ENCODE assay signal across 20 cellular contexts in the genomic region with DNA sequence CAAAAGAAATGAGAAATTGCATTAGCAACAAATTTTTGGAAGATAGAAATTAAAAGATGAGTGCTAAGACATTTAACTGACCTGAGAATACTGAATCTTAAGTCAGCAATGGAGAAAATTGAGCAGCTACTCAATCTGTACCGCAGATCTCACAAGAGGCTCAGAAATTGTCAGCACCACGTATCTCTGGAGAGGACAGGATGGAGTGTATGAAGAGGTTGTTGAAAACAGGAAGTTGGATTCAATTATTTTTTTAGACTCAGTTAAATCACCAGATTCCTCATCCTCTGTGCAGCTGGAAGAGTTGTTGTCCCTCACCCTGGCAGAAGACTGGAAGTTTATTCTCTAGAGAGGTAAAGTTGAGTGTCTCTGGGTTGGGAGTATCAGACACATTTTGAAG.
"Had no signal": no experiment of that assay in that cellular context is flagged by ENCODE, and none has a peak within 500 bp of the region (broad histone marks: within the 10 kb centered on the region; RNA-seq: fewer than 3 reads in every experiment).

No MANE protein-coding gene starts in this region.

- H3K4me3 Mint-ChIP-seq: activated CD4-positive, alpha-beta T cell treated with anti-CD3 and anti-CD28 coated beads, Interleukin-2, amount 10 ng/mL, durations not matched to agents 7 days and 5 days; activated T-cell treated with anti-CD3 and anti-CD28 coated beads, Interleukin-2, amount 50 U/mL, for 4 hours; central memory CD8-positive, alpha-beta T cell; naive thymus-derived CD8-positive, alpha-beta T cell; stimulated activated effector memory CD8-positive, alpha-beta T cell treated with anti-CD3 and anti-CD28 coated beads, Interleukin-12 subunit alpha, Interleukin-12 subunit beta, amount 100 ng/mL, for 72 hours; T-helper 2 cell treated with Interferon-gamma antibody and Interleukin-4, amounts not matched to agents 5 μg/mL and 100 μg/mL, for 36 hours had no signal

- H3K9me3 ChIP-seq: pancreas, sigmoid colon, stomach, vagina had no signal

- H3K36me3 Mint-ChIP-seq: stimulated activated effector memory CD8-positive, alpha-beta T cell treated with anti-CD3 and anti-CD28 coated beads, Interleukin-12 subunit alpha, Interleukin-12 subunit beta, amount 100 ng/mL, for 72 hours had no signal

- H3K27ac Mint-ChIP-seq: activated CD4-positive, alpha-beta T cell treated with anti-CD3 and anti-CD28 coated beads, Interleukin-2, amount 10 ng/mL, durations not matched to agents 7 days and 5 days; stimulated activated effector memory CD8-positive, alpha-beta T cell treated with anti-CD3 and anti-CD28 coated beads, Interleukin-12 subunit alpha, Interleukin-12 subunit beta, amount 100 ng/mL, for 72 hours; T-helper 2 cell treated with Interferon-gamma antibody and Interleukin-4, amounts not matched to agents 5 μg/mL and 100 μg/mL, for 36 hours had no signal

- H3K4me1 Mint-ChIP-seq: activated CD4-positive, alpha-beta T cell treated with anti-CD3 and anti-CD28 coated beads, Interleukin-2, amount 10 ng/mL, durations not matched to agents 7 days and 5 days; central memory CD8-positive, alpha-beta T cell; naive thymus-derived CD8-positive, alpha-beta T cell; stimulated activated effector memory CD8-positive, alpha-beta T cell treated with anti-CD3 and anti-CD28 coated beads, Interleukin-12 subunit alpha, Interleukin-12 subunit beta, amount 100 ng/mL, for 72 hours had no signal

- H3K27me3 ChIP-seq: brain microvascular endothelial cell, heart right ventricle, pancreas, sigmoid colon, stomach, vagina had no signal

- H3K9me3 Mint-ChIP-seq: activated CD4-positive, alpha-beta T cell treated with anti-CD3 and anti-CD28 coated beads, Interleukin-2, amount 10 ng/mL, durations not matched to agents 7 days and 5 days; central memory CD8-positive, alpha-beta T cell; stimulated activated effector memory CD8-positive, alpha-beta T cell treated with anti-CD3 and anti-CD28 coated beads, Interleukin-12 subunit alpha, Interleukin-12 subunit beta, amount 100 ng/mL, for 72 hours; T-helper 2 cell treated with Interferon-gamma antibody and Interleukin-4, amounts not matched to agents 5 μg/mL and 100 μg/mL, for 36 hours had no signal

- ATAC-seq: activated T-cell treated with anti-CD3 and anti-CD28 coated beads, Interleukin-2, amount 50 U/mL, for 4 hours; esophagus mucosa; naive thymus-derived CD8-positive, alpha-beta T cell; pancreas; stimulated activated effector memory CD8-positive, alpha-beta T cell treated with anti-CD3 and anti-CD28 coated beads, Interleukin-12 subunit alpha, Interleukin-12 subunit beta, amount 100 ng/mL, for 72 hours had no signal

- H3K27me3 Mint-ChIP-seq: activated CD4-positive, alpha-beta T cell treated with anti-CD3 and anti-CD28 coated beads, Interleukin-2, amount 10 ng/mL, durations not matched to agents 7 days and 5 days; central memory CD8-positive, alpha-beta T cell; naive thymus-derived CD8-positive, alpha-beta T cell had no signal

- H3K27ac ChIP-seq: brain microvascular endothelial cell, pancreas, sigmoid colon, stomach, vagina had no signal

- DNase-seq: activated CD4-positive, alpha-beta T cell treated with anti-CD3 and anti-CD28 coated beads, Interleukin-2, amount 10 ng/mL, durations not matched to agents 7 days and 5 days; activated CD8-positive, alpha-beta memory T cell treated with anti-CD3 and anti-CD28 coated beads, Interleukin-2, amount 50 U/mL, for 4 hours; activated effector memory CD4-positive, alpha-beta T cell treated with Interleukin-2 at 50 U/mL for 16 hours; activated naive CD4-positive, alpha-beta T cell treated with anti-CD3 and anti-CD28 coated beads, Interleukin-2, amount 50 U/mL, for 16 hours; activated T-cell treated with anti-CD3 and anti-CD28 coated beads, Interleukin-2, amount 50 U/mL, for 4 hours; aorta; brain microvascular endothelial cell; cortex of kidney; heart right ventricle; naive thymus-derived CD8-positive, alpha-beta T cell; pancreas; sigmoid colon; stimulated activated CD4-positive, alpha-beta T cell treated with anti-CD3 and anti-CD28 coated beads, Interleukin-4, amount 100 ng/mL, for 24 hours; stomach; trophoblast cell had no signal

- H3K4me3 ChIP-seq: heart right ventricle, pancreas, sigmoid colon, stomach, vagina had no signal

- H3K4me1 ChIP-seq: pancreas, sigmoid colon, stomach had no signal

- H3K36me3 ChIP-seq: brain microvascular endothelial cell, heart right ventricle, pancreas, sigmoid colon, stomach, vagina had no signal
